In the genomic region with DNA sequence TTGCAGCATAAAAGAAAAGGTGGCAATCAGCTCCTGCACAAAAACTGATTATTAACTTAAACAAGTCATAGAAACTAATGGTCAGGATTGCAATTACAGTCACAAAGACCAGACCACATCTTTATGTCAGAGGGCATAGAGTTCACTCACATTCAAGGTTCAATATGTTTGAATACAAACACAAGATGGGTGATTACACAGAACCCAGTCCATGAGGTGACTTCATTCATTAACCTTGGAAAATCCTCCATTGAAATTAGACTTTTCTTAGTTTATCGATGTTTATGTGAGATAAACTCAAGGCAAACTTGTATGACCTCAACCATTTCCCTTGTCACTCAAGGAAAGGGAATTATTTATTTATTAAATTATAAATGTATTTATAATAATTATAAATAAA, we compare ENCODE assay signal across 8 cellular contexts.
"Had no signal": no experiment of that assay in that cellular context is flagged by ENCODE, and none has a peak within 500 bp of the region (broad histone marks: within the 10 kb centered on the region; RNA-seq: fewer than 3 reads in every experiment).

No MANE protein-coding gene starts in this region.

- FAIRE-seq: G401.6, GM12878, GM12891, GM12892, GM18507, GM19239 had no signal

- DNase-seq: GDM1, GF-D8 had no signal

- ATAC-seq: GM12878 had no signal
